In genomic region chr15:20294651-20295237, GRCh38 we compare ENCODE assay signal across 16 cellular contexts.
DNase-seq lines count a peak whose midpoint lies in the region; ATAC-seq, FAIRE-seq and TF ChIP-seq lines count a peak whose summit lies in the region.
"Had no signal": no experiment of that assay in that cellular context is flagged by ENCODE, and none has a peak within 500 bp of the region (broad histone marks: within the 10 kb centered on the region; RNA-seq: fewer than 3 reads in every experiment).

No MANE protein-coding gene starts in this region.

- H4K8ac ChIP-seq in H1 (ENCODE audit: extremely low read depth, insufficient read depth, low read length), result no peak overlapping the region

- H3K36me3 ChIP-seq in H1 (ENCODE audit: control insufficient read depth in 2 of 4, insufficient read depth in 4 of 4, low read length in 3 of 4) (no peaks in the 10 kb centered on the region; a peak in 1 of 8 replicates), WERI-Rb-1 (no peaks in the 10 kb centered on the region)
- H3K36me3 ChIP-seq: esophagus muscularis mucosa had no signal

- POLR2A ChIA-PET in H1 (lab: Charles Lee; ENCODE audit: partially characterized antibody), result no interaction called here

- H3K79me1 ChIP-seq in H1 (ENCODE audit: low read depth, low read length), result no peaks in the 10 kb centered on the region

- H3K56ac ChIP-seq in H1 (replicated peaks; ENCODE audit: insufficient read length, low read depth, low read length), result no peak overlapping the region

- H3K4me3 ChIP-seq in H1 (ENCODE audit: extremely low read depth in 1 of 4, insufficient read depth in 2 of 4, low read depth in 3 of 4, low read length in 4 of 4) (peak overlapping the region in 1 of 4 experiments; percentile 48; a peak in 3 of 8 replicates), WERI-Rb-1 (ENCODE audit: low read depth, low read length) (no peak overlapping the region)
- H3K4me3 ChIP-seq: esophagus muscularis mucosa had no signal

- peak overlapping the region; percentile 18 to 40; a peak in 2 of 4 replicates for H3K4me2 ChIP-seq in H1 (ENCODE audit: insufficient read depth in 1 of 2, low read depth in 2 of 2, low read length in 2 of 2)

- H3K27me3 Mint-ChIP-seq in natural killer cell (ENCODE audit: low read depth in 2 of 2) (no peaks in the 10 kb centered on the region), nephron progenitor cell (ENCODE audit: low read depth, poor library complexity) (no peaks in the 10 kb centered on the region)
- H3K27me3 Mint-ChIP-seq in natural killer cell treated with Interleukin-12 subunit alpha and Interleukin-12 subunit beta and Interleukin-15 and Interleukin-18, amount 100 ng/mL, for 72 hours, result no peaks in the 10 kb centered on the region
- H3K27me3 Mint-ChIP-seq: CD4-positive, alpha-beta T cell had no signal

- H4K5ac ChIP-seq in H1 (ENCODE audit: insufficient read length, low read depth, low read length), result no peak overlapping the region

- no peak overlapping the region for H2AK5ac ChIP-seq in H1 (ENCODE audit: low read depth, low read length)

- no peaks in the 10 kb centered on the region for H3K9me3 Mint-ChIP-seq in natural killer cell
- H3K9me3 Mint-ChIP-seq in natural killer cell treated with Interleukin-12 subunit alpha and Interleukin-12 subunit beta and Interleukin-15 and Interleukin-18, amount 100 ng/mL, for 72 hours, result no peaks in the 10 kb centered on the region
- peaks cover 46% of the 10 kb centered on the region for H3K9me3 Mint-ChIP-seq in nephron progenitor cell
- H3K9me3 Mint-ChIP-seq: activated naive CD4-positive, alpha-beta T cell treated with anti-CD3 and anti-CD28 coated beads for 36 hours; CD4-positive, alpha-beta T cell had no signal

- no peaks in the 10 kb centered on the region for H4K20me1 ChIP-seq in H1 (replicated peaks in 1 of 2; ENCODE audit: control insufficient read depth in 1 of 2, insufficient read depth in 2 of 2, low read length in 2 of 2)

- CTCF ChIA-PET in H1 (lab: Charles Lee; ENCODE audit: partially characterized antibody), result no interaction called here

- H2BK15ac ChIP-seq in H1 (ENCODE audit: low read length), result no peak overlapping the region

- H2BK12ac ChIP-seq in H1 (ENCODE audit: low read depth, low read length), result no peak overlapping the region

- H3K36me3 Mint-ChIP-seq in natural killer cell, result no peaks in the 10 kb centered on the region
- H3K36me3 Mint-ChIP-seq in natural killer cell treated with Interleukin-12 subunit alpha and Interleukin-12 subunit beta and Interleukin-15 and Interleukin-18, amount 100 ng/mL, for 72 hours, result no peaks in the 10 kb centered on the region
- no peaks in the 10 kb centered on the region for H3K36me3 Mint-ChIP-seq in nephron progenitor cell (ENCODE audit: low read depth)

- DNase-seq in natural killer cell, result peak; percentile 25
- no peak for DNase-seq in natural killer cell treated with Interleukin-12 subunit alpha and Interleukin-12 subunit beta and Interleukin-15 and Interleukin-18, amount 100 ng/mL, for 72 hours (ENCODE audit: low spot score)
- DNase-seq in H1 (ENCODE audit: low read depth in 1 of 2, low spot score in 2 of 2), result peak in 1 of 2 experiments; percentile 55
- DNase-seq in omental fat pad (ENCODE audit: low spot score), result no peak
- DNase-seq in WERI-Rb-1, result no peak
- no peak for DNase-seq in stimulated activated CD4-positive, alpha-beta T cell treated with anti-CD3 and anti-CD28 coated beads, Interleukin-4, amount 100 ng/mL, for 24 hours
- no peak for DNase-seq in GM12892 (ENCODE audit: insufficient read length)
- DNase-seq in nephron progenitor cell, result no peak
- DNase-seq: activated naive CD4-positive, alpha-beta T cell treated with anti-CD3 and anti-CD28 coated beads for 36 hours; CD4-positive, alpha-beta T cell; effector CD4-positive, alpha-beta T cell; HFFc6; MM.1S; NCI-H226 had no signal

- 40% methylated on average over 39 of the region's 80 CpGs; no CpG with 5 or more reads in 1 of the 2 experiments for WGBS in H1 (ENCODE audit: extremely low coverage in 1 of 2, insufficient coverage in 1 of 2, insufficient read length in 1 of 2, insufficient replicate concordance in 2 of 2, low coverage in 1 of 2, low lambda C conversion rate in 2 of 2, missing lambda C conversion rate in 1 of 2), 2 experiments

- ATAC-seq in natural killer cell, result no peak
- ATAC-seq in natural killer cell treated with Interleukin-12 subunit alpha and Interleukin-12 subunit beta and Interleukin-15 and Interleukin-18, amount 100 ng/mL, for 72 hours, result no peak
- ATAC-seq in omental fat pad (ENCODE audit: low FRiP score), result peak; percentile 54
- ATAC-seq: SK-N-SH treated with all-trans-retinoic acid at 6 μM for 48 hours had no signal

- H3K4ac ChIP-seq in H1 (replicated peaks; ENCODE audit: insufficient read length, low read depth, low read length), result no peak overlapping the region

- FAIRE-seq in H1 (lab: Jason Lieb, UNC) (no peak), GM12892 (lab: Jason Lieb, UNC) (no peak)

- TF ChIP-seq POLR2A in H1 (IDR thresholded peaks at IDR 0.05; ENCODE audit: control extremely low read depth in 1 of 2, low read depth in 2 of 2, low read length in 2 of 2) (no peak), GM12892 (IDR thresholded peaks at IDR 0.05; ENCODE audit: low read depth, low read length) (no peak)

- H3K4me1 Mint-ChIP-seq in natural killer cell (no peaks in the 10 kb centered on the region), nephron progenitor cell (no peaks in the 10 kb centered on the region)
- H3K4me1 Mint-ChIP-seq in natural killer cell treated with Interleukin-12 subunit alpha and Interleukin-12 subunit beta and Interleukin-15 and Interleukin-18, amount 100 ng/mL, for 72 hours (ENCODE audit: low read depth in 2 of 2), result no peaks in the 10 kb centered on the region

- H3K9ac ChIP-seq in H1 (replicated peaks in 1 of 4; ENCODE audit: extremely low read depth in 1 of 4, low read depth in 3 of 4, low read length in 3 of 4), result no peak overlapping the region

- no peak overlapping the region for H3K23ac ChIP-seq in H1 (ENCODE audit: insufficient read length)

- H2BK120ac ChIP-seq in H1 (replicated peaks; ENCODE audit: low read depth, low read length), result no peak overlapping the region

- intact Hi-C loops in natural killer cell (cut with micrococcal nuclease), result no loop called here

- H3K27me3 ChIP-seq in H1 (replicated peaks in 1 of 4; ENCODE audit: control insufficient read depth in 3 of 4, extremely low read depth in 1 of 4, insufficient read depth in 3 of 4, low read length in 3 of 4) (peaks cover 1 to 8% (median 4%) of the 10 kb centered on the region in 4 experiments; a peak in 3 of 7 replicates), WERI-Rb-1 (ENCODE audit: insufficient read depth, low read depth, severe bottlenecking) (peaks cover 38% of the 10 kb centered on the region)

- no peak overlapping the region for H2BK20ac ChIP-seq in H1 (ENCODE audit: low read length)

- peak in 1 of 2 experiments; percentile 97; a peak in 1 of 3 replicates for TF ChIP-seq EP300 in H1 (IDR thresholded peaks at IDR 0.05; ENCODE audit: borderline replicate concordance in 1 of 2, low read depth in 2 of 2, low read length in 2 of 2)

- H3K27ac ChIP-seq in H1 (ENCODE audit: low read depth, low read length), result no peak overlapping the region
- H3K27ac ChIP-seq in WERI-Rb-1, result no peak overlapping the region
- H3K27ac ChIP-seq: esophagus muscularis mucosa had no signal

- no peaks in the 10 kb centered on the region; the same call in 1 of the 2 replicates for H3K23me2 ChIP-seq in H1 (ENCODE audit: low read depth, low read length)

- no peak overlapping the region for H3K18ac ChIP-seq in H1 (ENCODE audit: extremely low read depth, low read length)

- no peak overlapping the region for H3K27ac Mint-ChIP-seq in natural killer cell
- H3K27ac Mint-ChIP-seq in natural killer cell treated with Interleukin-12 subunit alpha and Interleukin-12 subunit beta and Interleukin-15 and Interleukin-18, amount 100 ng/mL, for 72 hours, result no peak overlapping the region
- no peak overlapping the region for H3K27ac Mint-ChIP-seq in nephron progenitor cell
- H3K27ac Mint-ChIP-seq: activated naive CD4-positive, alpha-beta T cell treated with anti-CD3 and anti-CD28 coated beads for 36 hours; CD4-positive, alpha-beta T cell; HFFc6 had no signal

- no peak for TF ChIP-seq CTCF in natural killer cell (IDR thresholded peaks at IDR 0.05)
- no peak for TF ChIP-seq CTCF in H1 (IDR thresholded peaks at IDR 0.05; ENCODE audit: control extremely low read depth in 1 of 3, insufficient read depth in 1 of 3, low read depth in 1 of 3, low read length in 3 of 3)
- TF ChIP-seq CTCF in omental fat pad (IDR thresholded peaks at IDR 0.05), result no peak
- no peak for TF ChIP-seq CTCF in WERI-Rb-1 (IDR thresholded peaks at IDR 0.05; ENCODE audit: low read depth, low read length)
- TF ChIP-seq CTCF in nephron progenitor cell (IDR thresholded peaks at IDR 0.05), result no peak

- no peak overlapping the region for H3K14ac ChIP-seq in H1 (ENCODE audit: insufficient read length)

- H3K79me2 ChIP-seq in H1 (ENCODE audit: control insufficient read depth in 1 of 2, insufficient read depth in 2 of 2, low read length in 2 of 2), result no peaks in the 10 kb centered on the region

- no peak overlapping the region for H2BK5ac ChIP-seq in H1 (ENCODE audit: low read depth, low read length)

- no peak for TF ChIP-seq RAD21 in H1 (IDR thresholded peaks at IDR 0.05 in 1 of 2, conservative IDR thresholded peaks at IDR 0.05 in 1 of 2; ENCODE audit: low read depth in 2 of 2, low read length in 2 of 2)

- H4K91ac ChIP-seq in H1 (replicated peaks; ENCODE audit: insufficient read length, low read length), result no peak overlapping the region

- H3K4me3 Mint-ChIP-seq in natural killer cell, result no peak overlapping the region
- no peak overlapping the region for H3K4me3 Mint-ChIP-seq in natural killer cell treated with Interleukin-12 subunit alpha and Interleukin-12 subunit beta and Interleukin-15 and Interleukin-18, amount 100 ng/mL, for 72 hours
- H3K4me3 Mint-ChIP-seq in nephron progenitor cell, result no peak overlapping the region
- H3K4me3 Mint-ChIP-seq: activated naive CD4-positive, alpha-beta T cell treated with anti-CD3 and anti-CD28 coated beads for 36 hours; CD4-positive, alpha-beta T cell; HFFc6 had no signal

- H2AFZ ChIP-seq in H1 (ENCODE audit: low read length), result no peak overlapping the region

- H3K9me3 ChIP-seq in H1 (ENCODE audit: insufficient read depth in 2 of 2, low read depth in 1 of 2, low read length in 1 of 2) (peaks cover 7 to 33% of the 10 kb centered on the region in 2 experiments), WERI-Rb-1 (ENCODE audit: severe bottlenecking) (peaks cover 3% of the 10 kb centered on the region)

- no peaks in the 10 kb centered on the region for H3K4me1 ChIP-seq in H1 (replicated peaks in 1 of 4; ENCODE audit: control insufficient read depth in 3 of 4, insufficient read depth in 4 of 4, low read length in 3 of 4)
- H3K4me1 ChIP-seq: esophagus muscularis mucosa had no signal

TF ChIP-seq in H1, 55 proteins besides CTCF, POLR2A, EP300 and RAD21 (continues in another document):
- no peak for TF ChIP-seq CEBPB (IDR thresholded peaks at IDR 0.05; ENCODE audit: low read depth, low read length)
- TF ChIP-seq SAP30 (IDR thresholded peaks at IDR 0.05; ENCODE audit: insufficient read depth, insufficient replicate concordance, low read length), result no peak
- no peak for TF ChIP-seq NRF1 (IDR thresholded peaks at IDR 0.05; ENCODE audit: low read depth, low read length)
- no peak for TF ChIP-seq TBP (IDR thresholded peaks at IDR 0.05; ENCODE audit: low read depth, low read length)
- no peak for TF ChIP-seq CTBP2 (IDR thresholded peaks at IDR 0.05; ENCODE audit: borderline replicate concordance, insufficient read depth, insufficient read length, low read length)
